8 cellular contexts compared by ENCODE assay signal in genomic region chr6:158560787-158561246, GRCh38. TPM values are rescaled to one million over a fixed set of nuclear protein-coding genes. Genes with fewer than 3 reads are reported as not detected.
DNase-seq lines count a peak whose midpoint lies in the region; ATAC-seq and TF ChIP-seq lines count a peak whose summit lies in the region.

No MANE protein-coding gene starts in this region.

- ATAC-seq in aorta (ENCODE audit: low FRiP score), result no peak

- peak overlapping the region; percentile 87 for H3K4me2 ChIP-seq in OCI-LY3 (ENCODE audit: low read length)

- intact Hi-C loops in colonic mucosa (cut with DNase I) (no loop called here), aorta (cut with DNase I) (loop anchor here in 1 of 2 donors (10.0 kb wide), 1 partner anchor 186 kb away; no protein-coding TSS in a partner anchor)

- peaks cover 16% of the 10 kb centered on the region; the same call in 1 of the 2 replicates for H4K20me1 ChIP-seq in OCI-LY3 (ENCODE audit: insufficient read depth, low read length)

- 15 to 17% methylated on average over 16 of the region's 21 CpGs for WGBS in mesodermal cell (ENCODE audit: insufficient coverage in 2 of 2), 2 experiments
- 2% methylated on average over 21 of the region's 21 CpGs for WGBS in aorta, 2 donors

- H3K79me2 ChIP-seq in OCI-LY3 (ENCODE audit: low read length), result peaks cover 50% of the 10 kb centered on the region

- H3K27me3 ChIP-seq in OCI-LY3 (ENCODE audit: low read depth, low read length) (no peaks in the 10 kb centered on the region), colonic mucosa (no peaks in the 10 kb centered on the region), aorta (ENCODE audit: control insufficient read depth in 1 of 2, insufficient read depth in 2 of 2, low read length in 1 of 2) (no peaks in the 10 kb centered on the region)

- H3K9me3 ChIP-seq in OCI-LY3 (ENCODE audit: insufficient read depth, low read length) (no peaks in the 10 kb centered on the region), colonic mucosa (no peaks in the 10 kb centered on the region), mesodermal cell (ENCODE audit: control insufficient read depth, low read length) (no peaks in the 10 kb centered on the region), aorta (ENCODE audit: control insufficient read depth, low read length) (no peaks in the 10 kb centered on the region)

- H3K4me3 ChIP-seq in OCI-LY3 (ENCODE audit: low read length) (peak overlapping the region; percentile 98), colonic mucosa (peak overlapping the region; percentile 98), mesodermal cell (ENCODE audit: extremely low read depth, insufficient read depth, low read length, poor library complexity, severe bottlenecking) (peak overlapping the region; percentile 84), aorta (ENCODE audit: low read length in 2 of 2) (peak overlapping the region; percentile 67 to 96)

- H3K27ac ChIP-seq in OCI-LY3 (ENCODE audit: low read length) (peak overlapping the region; percentile 63), colonic mucosa (peak overlapping the region; percentile 91), mesodermal cell (ENCODE audit: low read depth, low read length, severe bottlenecking) (peak overlapping the region; percentile 86), aorta (ENCODE audit: low read depth in 1 of 2, low read length in 2 of 2) (no peak overlapping the region)

- H3K9ac ChIP-seq in OCI-LY3 (ENCODE audit: low read length) (peak overlapping the region; percentile 93), colonic mucosa (ENCODE audit: low read depth in 2 of 2, low read length in 2 of 2) (peak overlapping the region; percentile 82 to 96)

- peak overlapping the region; percentile 41; the same call in 1 of the 2 replicates for H2AFZ ChIP-seq in OCI-LY3 (ENCODE audit: low read depth, low read length)

- H3K36me3 ChIP-seq in OCI-LY3 (replicated peaks; ENCODE audit: low read depth, low read length) (no peaks in the 10 kb centered on the region), colonic mucosa (no peaks in the 10 kb centered on the region), mesodermal cell (ENCODE audit: control insufficient read depth, insufficient read depth, low read length) (peaks cover 9% of the 10 kb centered on the region), aorta (ENCODE audit: control insufficient read depth in 1 of 2, insufficient read depth in 2 of 2, low read length in 1 of 2) (no peaks in the 10 kb centered on the region)

- H3K4me1 ChIP-seq in OCI-LY3 (ENCODE audit: low read length), result peaks cover 12% of the 10 kb centered on the region
- H3K4me1 ChIP-seq in colonic mucosa, result peaks cover 6% of the 10 kb centered on the region
- peaks cover 8% of the 10 kb centered on the region for H3K4me1 ChIP-seq in mesodermal cell (ENCODE audit: control insufficient read depth, insufficient read depth, low read length, poor library complexity, severe bottlenecking)
- no peaks in the 10 kb centered on the region for H3K4me1 ChIP-seq in aorta (ENCODE audit: control insufficient read depth in 1 of 2, insufficient read depth in 2 of 2, low read length in 2 of 2)

- no peak for TF ChIP-seq CTCF in OCI-LY3 (IDR thresholded peaks at IDR 0.05; ENCODE audit: low read depth, low read length)
- no peak for TF ChIP-seq CTCF in colonic mucosa (IDR thresholded peaks at IDR 0.05)

- peak; percentile 18 to 21 for DNase-seq in SHP77 (lab: John Stamatoyannopoulos, UW)
- no peak for DNase-seq in SHP77 treated with DMSO at 0.1 percent for 48 hours (lab: John Stamatoyannopoulos, UW)
- DNase-seq in colonic mucosa, result peak; percentile 50
- peak in 1 of 2 donors; percentile 59 for DNase-seq in aorta
- no peak for DNase-seq in T-helper 9 cell
- no peak for DNase-seq in hypothalamus (lab: John Stamatoyannopoulos, UW)

RNA-seq across cellular contexts. Expression of gene TMEM181, which starts 0.9 kb away (rescaled TPM):
- 10 to 100 TPM; 33.2 to 57.4 TPM for total RNA-seq in colonic mucosa
- 23.3 TPM for polyA plus RNA-seq in mesodermal cell (2013, experiment 1 of 2)
- 23.1 TPM for polyA plus RNA-seq in mesodermal cell (2013, experiment 2 of 2)
- total RNA-seq in aorta, result 10 to 100 TPM; 23.7 to 25.9 TPM
- 10 to 100 TPM in 1 of 2 donors, 1 to 10 TPM in 1; 7.4 to 12.2 TPM for polyA plus RNA-seq in aorta

Comparison
In these comparisons a context has a peak if more than half of its experiments do, and no peak if none do; other contexts are left out.
1. DNase-seq: peak in SHP77 (2 of 2) and colonic mucosa (single experiment); none in SHP77 treated with DMSO at 0.1 percent for 48 hours (single experiment), T-helper 9 cell (single experiment) and hypothalamus (0 of 51).
2. H3K27ac ChIP-seq: peak in OCI-LY3 (single experiment), colonic mucosa (single experiment) and mesodermal cell (single experiment); none in aorta (0 of 2).
3. Peak in every context shown above with its lines, with median percentiles within 50 percentile points of each other: H3K4me3 ChIP-seq.